ENCODE assay signal across 8 cellular contexts in the genomic region with DNA sequence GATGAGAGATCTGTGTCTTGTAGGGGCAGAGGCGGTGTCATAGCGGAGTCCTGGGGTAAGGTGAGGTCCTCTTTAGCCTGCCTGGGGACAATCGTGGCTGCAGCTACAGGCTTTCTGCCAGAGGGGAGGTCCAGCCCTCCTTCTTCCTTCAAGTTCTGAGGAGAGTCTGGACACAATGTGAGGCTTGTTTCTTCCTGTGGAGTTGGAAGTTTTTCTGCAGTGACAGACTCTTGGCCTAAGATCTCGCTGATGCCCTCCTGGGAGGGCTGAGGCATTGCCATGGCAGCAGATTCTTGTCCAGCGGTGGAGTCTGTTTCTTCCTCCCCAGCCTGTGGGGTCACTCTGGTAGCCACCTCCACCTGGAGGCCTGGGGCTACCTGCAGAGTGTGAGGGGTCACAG.
"Had no signal": no experiment of that assay in that cellular context is flagged by ENCODE, and none has a peak within 500 bp of the region (broad histone marks: within the 10 kb centered on the region; RNA-seq: fewer than 3 reads in every experiment).

No MANE protein-coding gene starts in this region.

- H3K36me3 ChIP-seq: adrenal gland, pancreas, transverse colon had no signal

- H3K27ac ChIP-seq: adrenal gland, pancreas, transverse colon had no signal

- DNase-seq: activated CD4-positive, CD25-positive, alpha-beta regulatory T cell; adrenal gland; cortex of kidney; effector CD8-positive, alpha-beta T cell; transverse colon had no signal

- H3K9me3 ChIP-seq: adrenal gland, pancreas, transverse colon had no signal

- H3K4me3 ChIP-seq: adrenal gland, pancreas, transverse colon had no signal

- H3K4me1 ChIP-seq: pancreas had no signal

- ATAC-seq: activated T-helper 17 cell treated with anti-CD3 and anti-CD28 coated beads, Interleukin-2, amount 50 U/mL, for 72 hours; pancreas; stimulated activated effector memory CD8-positive, alpha-beta T cell treated with anti-CD3 and anti-CD28 coated beads, Interleukin-12 subunit alpha, Interleukin-12 subunit beta, amount 100 ng/mL, for 72 hours had no signal

- H3K27me3 ChIP-seq: adrenal gland, pancreas had no signal
